ENCODE assay signal across 9 cellular contexts in the genomic region with DNA sequence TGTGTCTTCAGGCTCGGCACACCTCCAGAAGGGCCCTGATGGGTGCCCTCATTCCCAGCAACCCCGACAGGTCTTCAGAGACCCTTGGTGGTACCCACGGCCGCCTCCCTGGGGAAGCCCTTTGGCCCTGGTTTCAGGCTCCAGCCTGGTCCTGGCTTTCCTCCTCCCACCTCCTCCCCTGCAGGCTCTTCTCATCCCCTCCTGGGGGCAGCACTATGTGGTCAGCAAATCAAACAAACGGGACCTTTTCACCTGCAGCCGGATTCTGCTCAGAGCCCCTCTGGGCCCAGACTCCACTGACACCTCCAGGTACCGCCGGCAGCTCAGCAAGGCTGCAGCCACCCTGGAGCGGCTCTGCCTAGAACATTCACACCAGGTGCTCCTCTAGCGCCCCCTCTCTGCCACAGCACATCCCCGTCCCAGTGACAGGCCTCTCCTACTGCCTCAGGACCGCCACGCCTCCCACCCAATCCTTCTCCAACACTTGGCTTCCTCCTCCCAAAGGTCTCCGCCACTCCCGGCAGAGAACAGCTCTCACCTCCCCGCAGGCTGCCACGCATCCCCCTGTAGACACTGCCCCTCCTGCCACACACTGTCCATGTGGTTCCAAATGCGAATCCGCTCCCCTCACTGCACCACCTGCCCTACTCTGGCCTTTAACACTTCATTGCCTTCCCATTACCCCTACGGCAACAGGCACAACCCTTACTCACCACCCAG. TPM values are rescaled to one million over a fixed set of nuclear protein-coding genes. Genes with fewer than 3 reads are reported as not detected.
DNase-seq lines count a peak whose midpoint lies in the region; ATAC-seq, FAIRE-seq and TF ChIP-seq lines count a peak whose summit lies in the region.
"Had no signal": no experiment of that assay in that cellular context is flagged by ENCODE, and none has a peak within 500 bp of the region (broad histone marks: within the 10 kb centered on the region; RNA-seq: fewer than 3 reads in every experiment).

No MANE protein-coding gene starts in this region.

- peaks cover 15% of the 10 kb centered on the region for H3K4me1 Mint-ChIP-seq in nephron

- peaks cover under 1% of the 10 kb centered on the region for H3K36me3 Mint-ChIP-seq in nephron (ENCODE audit: low read depth)

- DNase-seq in A673 (ENCODE audit: low spot score) (peak; percentile 71), GM12865 (ENCODE audit: low read depth) (peak; percentile 56), RCC 7860 (ENCODE audit: low spot score) (peak; percentile 11), coronary artery (ENCODE audit: low spot score) (no peak), NCI-H2029 treated with DMSO at 0.1 percent for 48 hours (lab: John Stamatoyannopoulos, UW) (no peak), NCI-H1417 treated with DMSO at 0.1 percent for 48 hours (lab: John Stamatoyannopoulos, UW) (no peak)

- POLR2A ChIA-PET in A673 (lab: Charles Lee; ENCODE audit: low non-redundant PET), result no interaction called here

- no peaks in the 10 kb centered on the region for H3K36me3 ChIP-seq in A673 (ENCODE audit: insufficient read depth, low read length, poor library complexity, severe bottlenecking)

- no peaks in the 10 kb centered on the region for H3K9me3 ChIP-seq in A673 (ENCODE audit: low read depth, low read length, poor library complexity, severe bottlenecking)

- TF ChIP-seq CTCF in A673 (conservative IDR thresholded peaks at IDR 0.05; ENCODE audit: low read depth, low read length), result peak; percentile 90
- peak; percentile 62 for TF ChIP-seq CTCF in GM12865 (IDR thresholded peaks at IDR 0.05; ENCODE audit: insufficient read depth, low read depth, low read length, missing control alignments)
- peak; percentile 34 for TF ChIP-seq CTCF in coronary artery (IDR thresholded peaks at IDR 0.05)
- peak; percentile 56 to 70 (median 58) for TF ChIP-seq CTCF in nephron (IDR thresholded peaks at IDR 0.05; ENCODE audit: unreplicated experiment in 3 of 3)

- ATAC-seq in GM21576 (IDR thresholded peaks at IDR 0.05; ENCODE audit: unreplicated experiment), result no peak

- H3K4me1 ChIP-seq in A673 (ENCODE audit: insufficient read depth, low read length, poor library complexity, severe bottlenecking), result no peaks in the 10 kb centered on the region

- no peaks in the 10 kb centered on the region for H3K27me3 Mint-ChIP-seq in nephron (ENCODE audit: low read depth)

- H3K4me3 ChIP-seq in A673 (ENCODE audit: low read depth, low read length, poor library complexity, severe bottlenecking), result no peak overlapping the region
- H3K4me3 ChIP-seq in GM12865 (ENCODE audit: low read depth, low read length), result no peak overlapping the region
- H3K4me3 ChIP-seq in coronary artery, result no peak overlapping the region

- intact Hi-C loops in A673 (cut with micrococcal nuclease; ENCODE audit: unreplicated experiment), result loop anchor here (5.0 to 10.0 kb wide), 2 partner anchors 422 to 550 kb away; a partner anchor contains a TSS

- no TSS peak for BruUV-seq in A673 (replicated peaks; lab: Mats Ljungman, UMichigan)

- FAIRE-seq in RCC 7860 (lab: Jason Lieb, UNC), result no peak

- peak overlapping the region in 1 of 3 experiments; percentile 24 for H3K27ac Mint-ChIP-seq in nephron

- H3K9me3 Mint-ChIP-seq in nephron, result no peaks in the 10 kb centered on the region

- H3K27ac ChIP-seq in A673 (ENCODE audit: low read depth, low read length, poor library complexity, severe bottlenecking) (no peak overlapping the region), coronary artery (no peak overlapping the region)
- H3K27ac ChIP-seq: epithelial cell of prostate had no signal

- CTCF ChIA-PET in A673 (lab: Charles Lee), result interaction anchor here (0.5 to 3.3 kb wide), 4 partner anchors 45 to 713 kb away, joined by 3 to 37 read pairs (median 12); no protein-coding TSS in a partner anchor

- no peaks in the 10 kb centered on the region for H3K27me3 ChIP-seq in A673 (replicated peaks; ENCODE audit: insufficient read depth, low read depth, low read length, poor library complexity)

- no peak overlapping the region for H3K4me3 Mint-ChIP-seq in nephron

RNA-seq across cellular contexts. Expression of a gene that starts 12.0 kb away (rescaled TPM):
- 24.4 and 31.2 TPM in 2 replicates for total RNA-seq in A673 (2021)

RNA-seq across cellular contexts. Expression of a gene that starts 21.3 kb away (rescaled TPM):
- total RNA-seq in A673 (2021), result 101 and 105 TPM in 2 replicates

RNA-seq across cellular contexts. Expression of a gene that starts 32.8 kb away (rescaled TPM):
- 5.4 and 6.6 TPM in 2 replicates for total RNA-seq in A673 (2021)

RNA-seq across cellular contexts. Expression of a gene that starts 53.3 kb away (rescaled TPM):
- total RNA-seq in A673 (2021), result 89.7 and 90.3 TPM in 2 replicates

Comparison
In these comparisons a context has a peak if more than half of its experiments do, and no peak if none do; other contexts are left out.
1. DNase-seq: peak in A673 (single experiment), GM12865 (single experiment) and RCC 7860 (single experiment); none in coronary artery (single experiment), NCI-H2029 treated with DMSO at 0.1 percent for 48 hours (single experiment) and NCI-H1417 treated with DMSO at 0.1 percent for 48 hours (single experiment).
2. CTCF ChIP-seq: peak in every context shown above with its lines; median percentile 90 in A673; 62 in GM12865; 58 in nephron; 34 in coronary artery.